Comparison of ENCODE assay signal across 6 cellular contexts in genomic region chr5:53972314-53972713, GRCh38.
"Had no signal": no experiment of that assay in that cellular context is flagged by ENCODE, and none has a peak within 500 bp of the region (broad histone marks: within the 10 kb centered on the region; RNA-seq: fewer than 3 reads in every experiment).

No MANE protein-coding gene starts in this region.

- FAIRE-seq: H1, H54, HTR-8/SVneo had no signal

- DNase-seq: H9, HCEC 1CT had no signal

- ATAC-seq: GM23338 had no signal

- H3K4me3 ChIP-seq: GM23338 had no signal
